Comparison of ENCODE assay signal across 16 cellular contexts in genomic region chr15:92981333-92981732, GRCh38.
DNase-seq lines count a peak whose midpoint lies in the region; ATAC-seq and TF ChIP-seq lines count a peak whose summit lies in the region.
"Had no signal": no experiment of that assay in that cellular context is flagged by ENCODE, and none has a peak within 500 bp of the region (broad histone marks: within the 10 kb centered on the region; RNA-seq: fewer than 3 reads in every experiment).

No MANE protein-coding gene starts in this region.

- H3K4me1 ChIP-seq in esophagus squamous epithelium = peaks cover 0 to 17% (median 4%) of the 10 kb centered on the region in 3 donors
- H3K4me1 ChIP-seq: testis had no signal

- DNase-seq in activated naive CD8-positive, alpha-beta T cell treated with anti-CD3 and anti-CD28 coated beads, Interleukin-2, amount 50 U/mL, for 24 hours = no peak
- DNase-seq in activated naive CD8-positive, alpha-beta T cell treated with anti-CD3 and anti-CD28 coated beads for 36 hours = no peak
- DNase-seq in SW480 (ENCODE audit: low spot score) (peak; percentile 39), esophagus squamous epithelium (lab: John Stamatoyannopoulos, UW) (no peak), hippocampal formation (lab: John Stamatoyannopoulos, UW) (no peak), HFFc6 (no peak)
- no peak for DNase-seq in stimulated activated effector memory CD8-positive, alpha-beta T cell treated with anti-CD3 and anti-CD28 coated beads, Interleukin-12 subunit alpha, Interleukin-12 subunit beta, amount 100 ng/mL, for 72 hours (ENCODE audit: low spot score in 2 of 2)
- DNase-seq: caudate nucleus; IMR-90; left ventricle myocardium superior; NCI-H1930; stimulated activated CD4-positive, alpha-beta T cell treated with anti-CD3 and anti-CD28 coated beads, Interleukin-4, amount 100 ng/mL, for 1 hour; testis had no signal

- no peaks in the 10 kb centered on the region for H3K9me3 Mint-ChIP-seq in activated naive CD8-positive, alpha-beta T cell treated with anti-CD3 and anti-CD28 coated beads, Interleukin-2, amount 50 U/mL, for 24 hours
- no peaks in the 10 kb centered on the region for H3K9me3 Mint-ChIP-seq in activated naive CD8-positive, alpha-beta T cell treated with anti-CD3 and anti-CD28 coated beads for 36 hours
- H3K9me3 Mint-ChIP-seq in stimulated activated effector memory CD8-positive, alpha-beta T cell treated with anti-CD3 and anti-CD28 coated beads, Interleukin-12 subunit alpha, Interleukin-12 subunit beta, amount 100 ng/mL, for 72 hours = no peaks in the 10 kb centered on the region
- no peaks in the 10 kb centered on the region for H3K9me3 Mint-ChIP-seq in HFFc6
- H3K9me3 Mint-ChIP-seq: activated naive CD4-positive, alpha-beta T cell treated with anti-CD3 and anti-CD28 coated beads, Interleukin-2, amount 50 U/mL, for 24 hours had no signal

- no peak overlapping the region for H3K4me3 ChIP-seq in esophagus squamous epithelium
- H3K4me3 ChIP-seq: GM12878, testis had no signal

- H3K27me3 Mint-ChIP-seq in activated naive CD8-positive, alpha-beta T cell treated with anti-CD3 and anti-CD28 coated beads, Interleukin-2, amount 50 U/mL, for 24 hours = no peaks in the 10 kb centered on the region
- no peaks in the 10 kb centered on the region for H3K27me3 Mint-ChIP-seq in activated naive CD8-positive, alpha-beta T cell treated with anti-CD3 and anti-CD28 coated beads for 36 hours
- H3K27me3 Mint-ChIP-seq in HFFc6 (ENCODE audit: insufficient read depth) = peaks cover 2% of the 10 kb centered on the region; the same call in 1 of the 2 replicates
- H3K27me3 Mint-ChIP-seq: activated naive CD4-positive, alpha-beta T cell treated with anti-CD3 and anti-CD28 coated beads, Interleukin-2, amount 50 U/mL, for 24 hours had no signal

- TF ChIP-seq POLR2A in esophagus squamous epithelium (IDR thresholded peaks at IDR 0.05) = no peak

- WGBS in esophagus squamous epithelium, 2 donors = 38 to 60% methylated on average over 8 of the region's 8 CpGs

- peak overlapping the region; percentile 4 to 54 (median 29) for H3K27ac ChIP-seq in esophagus squamous epithelium
- H3K27ac ChIP-seq: testis had no signal

- no peaks in the 10 kb centered on the region for H3K9me3 ChIP-seq in esophagus squamous epithelium
- H3K9me3 ChIP-seq: testis had no signal

- peaks cover 15 to 100% (median 56%) of the 10 kb centered on the region in 3 donors for H3K36me3 ChIP-seq in esophagus squamous epithelium

- TF ChIP-seq CTCF in esophagus squamous epithelium (IDR thresholded peaks at IDR 0.05) (no peak), HFFc6 (IDR thresholded peaks at IDR 0.05) (no peak)

- no peaks in the 10 kb centered on the region for H3K27me3 ChIP-seq in esophagus squamous epithelium
- H3K27me3 ChIP-seq: testis had no signal

- intact Hi-C loops in esophagus squamous epithelium (cut with DNase I) = loop anchor here (10.0 kb wide), 1 partner anchor 47 kb away; no protein-coding TSS in a partner anchor

- H3K27ac Mint-ChIP-seq in activated naive CD8-positive, alpha-beta T cell treated with anti-CD3 and anti-CD28 coated beads, Interleukin-2, amount 50 U/mL, for 24 hours = no peak overlapping the region
- no peak overlapping the region for H3K27ac Mint-ChIP-seq in activated naive CD8-positive, alpha-beta T cell treated with anti-CD3 and anti-CD28 coated beads for 36 hours
- no peak overlapping the region for H3K27ac Mint-ChIP-seq in stimulated activated effector memory CD8-positive, alpha-beta T cell treated with anti-CD3 and anti-CD28 coated beads, Interleukin-12 subunit alpha, Interleukin-12 subunit beta, amount 100 ng/mL, for 72 hours
- no peak overlapping the region for H3K27ac Mint-ChIP-seq in HFFc6
- H3K27ac Mint-ChIP-seq: activated naive CD4-positive, alpha-beta T cell treated with anti-CD3 and anti-CD28 coated beads, Interleukin-2, amount 50 U/mL, for 24 hours had no signal

- H3K4me3 Mint-ChIP-seq in activated naive CD8-positive, alpha-beta T cell treated with anti-CD3 and anti-CD28 coated beads, Interleukin-2, amount 50 U/mL, for 24 hours = no peak overlapping the region
- H3K4me3 Mint-ChIP-seq in activated naive CD8-positive, alpha-beta T cell treated with anti-CD3 and anti-CD28 coated beads for 36 hours = no peak overlapping the region
- no peak overlapping the region for H3K4me3 Mint-ChIP-seq in stimulated activated effector memory CD8-positive, alpha-beta T cell treated with anti-CD3 and anti-CD28 coated beads, Interleukin-12 subunit alpha, Interleukin-12 subunit beta, amount 100 ng/mL, for 72 hours
- no peak overlapping the region for H3K4me3 Mint-ChIP-seq in HFFc6

- H3K4me1 Mint-ChIP-seq in activated naive CD8-positive, alpha-beta T cell treated with anti-CD3 and anti-CD28 coated beads, Interleukin-2, amount 50 U/mL, for 24 hours = peaks cover 3% of the 10 kb centered on the region
- peaks cover 11% of the 10 kb centered on the region for H3K4me1 Mint-ChIP-seq in activated naive CD8-positive, alpha-beta T cell treated with anti-CD3 and anti-CD28 coated beads for 36 hours
- peaks cover 9% of the 10 kb centered on the region for H3K4me1 Mint-ChIP-seq in stimulated activated effector memory CD8-positive, alpha-beta T cell treated with anti-CD3 and anti-CD28 coated beads, Interleukin-12 subunit alpha, Interleukin-12 subunit beta, amount 100 ng/mL, for 72 hours
- H3K4me1 Mint-ChIP-seq in HFFc6 (ENCODE audit: low read depth) = no peaks in the 10 kb centered on the region

- peak; percentile 28 for ATAC-seq in activated naive CD8-positive, alpha-beta T cell treated with anti-CD3 and anti-CD28 coated beads, Interleukin-2, amount 50 U/mL, for 24 hours
- ATAC-seq in stimulated activated effector memory CD8-positive, alpha-beta T cell treated with anti-CD3 and anti-CD28 coated beads, Interleukin-12 subunit alpha, Interleukin-12 subunit beta, amount 100 ng/mL, for 72 hours = peak; percentile 94
- ATAC-seq in GM21528 (IDR thresholded peaks at IDR 0.05; ENCODE audit: low FRiP score, unreplicated experiment) = no peak
- ATAC-seq: GM12878, left ventricle myocardium superior had no signal

- H3K36me3 Mint-ChIP-seq in activated naive CD8-positive, alpha-beta T cell treated with anti-CD3 and anti-CD28 coated beads, Interleukin-2, amount 50 U/mL, for 24 hours (ENCODE audit: low read depth) = peaks cover 40% of the 10 kb centered on the region
- H3K36me3 Mint-ChIP-seq in activated naive CD8-positive, alpha-beta T cell treated with anti-CD3 and anti-CD28 coated beads for 36 hours = peaks cover 20% of the 10 kb centered on the region
- no peaks in the 10 kb centered on the region for H3K36me3 Mint-ChIP-seq in stimulated activated effector memory CD8-positive, alpha-beta T cell treated with anti-CD3 and anti-CD28 coated beads, Interleukin-12 subunit alpha, Interleukin-12 subunit beta, amount 100 ng/mL, for 72 hours
- H3K36me3 Mint-ChIP-seq in HFFc6 (ENCODE audit: low read depth) = peaks cover 46% of the 10 kb centered on the region
